8 cellular contexts compared by ENCODE assay signal in genomic region chr20:63977392-63978276, GRCh38.
DNase-seq lines count a peak whose midpoint lies in the region; TF ChIP-seq lines count a peak whose summit lies in the region.

No MANE protein-coding gene starts in this region.

- peak overlapping the region; percentile 100 for H3K27ac ChIP-seq in VCaP
- no peak overlapping the region for H3K27ac ChIP-seq in tibial artery

- H3K4me3 ChIP-seq in tibial artery, result no peak overlapping the region

- TF ChIP-seq CTCF in VCaP (conservative IDR thresholded peaks at IDR 0.05) (no peak), tibial artery (IDR thresholded peaks at IDR 0.05) (no peak)

- no peaks in the 10 kb centered on the region for H3K27me3 ChIP-seq in tibial artery

- peaks cover 0 to 2% (median 0%) of the 10 kb centered on the region in 3 donors for H3K36me3 ChIP-seq in tibial artery

- no peaks in the 10 kb centered on the region for H3K9me3 ChIP-seq in tibial artery

- DNase-seq in SIG-M5 treated with dmso at 0.1 percent for 504 hours (lab: John Stamatoyannopoulos, UW; ENCODE audit: unreplicated experiment), result peak; percentile 84
- DNase-seq in SIG-M5 (lab: John Stamatoyannopoulos, UW), result no peak
- DNase-seq in effector CD4-positive, alpha-beta T cell, result peak; percentile 38
- DNase-seq in stimulated activated CD4-positive, alpha-beta T cell treated with anti-CD3 and anti-CD28 coated beads, Interleukin-2, amount 100 ng/mL, for 24 hours, result peak; percentile 69
- DNase-seq in tibial artery, result no peak
- DNase-seq in NCI-H2081 (lab: John Stamatoyannopoulos, UW), result no peak
- no peak for DNase-seq in superior temporal gyrus (ENCODE audit: extremely low spot score)

- peaks cover 0 to 53% (median 40%) of the 10 kb centered on the region in 4 donors for H3K4me1 ChIP-seq in tibial artery

- intact Hi-C loops in tibial artery (cut with DNase I; ENCODE audit: low total_unique reads), result loop anchor here (5.0 kb wide), 1 partner anchor 85 kb away; no protein-coding TSS in a partner anchor

Comparison
In these comparisons a context has a peak if more than half of its experiments do, and no peak if none do; other contexts are left out.
1. DNase-seq: peak in SIG-M5 treated with dmso at 0.1 percent for 504 hours (single experiment), effector CD4-positive, alpha-beta T cell (single experiment) and stimulated activated CD4-positive, alpha-beta T cell treated with anti-CD3 and anti-CD28 coated beads, Interleukin-2, amount 100 ng/mL, for 24 hours (2 of 2); none in SIG-M5 (single experiment), tibial artery (0 of 2), NCI-H2081 (0 of 2) and superior temporal gyrus (single experiment).